Comparison of ENCODE assay signal across 17 cellular contexts in the genomic region with DNA sequence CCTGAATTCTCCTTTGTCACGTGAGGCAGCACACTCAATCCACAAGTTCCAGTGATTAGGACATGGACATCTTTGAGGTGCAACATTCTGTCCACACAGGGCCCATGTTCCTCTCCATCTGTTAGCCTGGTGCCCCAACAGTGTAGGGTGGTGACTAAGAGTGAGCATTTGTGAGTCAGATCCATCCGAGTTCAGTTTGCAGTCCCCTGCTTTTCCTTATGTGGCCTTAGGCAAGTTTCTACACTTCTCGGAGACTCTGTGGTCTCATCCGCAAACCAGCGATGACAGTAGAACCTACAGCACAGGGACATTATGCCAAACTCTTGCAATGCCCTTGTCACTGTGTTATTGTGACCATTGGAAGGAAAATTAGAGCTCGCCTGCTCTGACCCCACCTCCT.
A peak's percentile ranks its signal among the peaks of the same experiment; 100 is the strongest.
DNase-seq lines count a peak whose midpoint lies in the region; ATAC-seq and TF ChIP-seq lines count a peak whose summit lies in the region.
"Had no signal": no experiment of that assay in that cellular context is flagged by ENCODE, and none has a peak within 500 bp of the region (broad histone marks: within the 10 kb centered on the region; RNA-seq: fewer than 3 reads in every experiment).

No MANE protein-coding gene starts in this region.

- no peaks in the 10 kb centered on the region for H4K20me1 ChIP-seq in GM23248 (ENCODE audit: insufficient read depth)
- H4K20me1 ChIP-seq: BLaER1 had no signal

- H3K27ac ChIP-seq in GM23248 (no peak overlapping the region), RWPE2 (ENCODE audit: poor library complexity, severe bottlenecking) (no peak overlapping the region), gastrocnemius medialis (no peak overlapping the region)
- H3K27ac ChIP-seq: BLaER1, KMS-11 had no signal

- H3K9me3 ChIP-seq in GM23248 (ENCODE audit: low read depth): no peaks in the 10 kb centered on the region
- H3K9me3 ChIP-seq in RWPE2 (ENCODE audit: severe bottlenecking): no peaks in the 10 kb centered on the region
- H3K9me3 ChIP-seq in gastrocnemius medialis: no peaks in the 10 kb centered on the region

- H3K4me3 ChIP-seq in GM23248: no peak overlapping the region
- H3K4me3 ChIP-seq in RWPE2 (ENCODE audit: severe bottlenecking): no peak overlapping the region
- no peak overlapping the region for H3K4me3 ChIP-seq in gastrocnemius medialis
- H3K4me3 ChIP-seq: BLaER1, GM23338 had no signal

- no peaks in the 10 kb centered on the region for H3K36me3 ChIP-seq in GM23248 (ENCODE audit: low read depth)
- H3K36me3 ChIP-seq in RWPE2 (ENCODE audit: low read depth): no peaks in the 10 kb centered on the region
- H3K36me3 ChIP-seq in gastrocnemius medialis: no peaks in the 10 kb centered on the region
- H3K36me3 ChIP-seq: BLaER1 had no signal

- H2AFZ ChIP-seq in GM23248: no peak overlapping the region
- H2AFZ ChIP-seq: GM23338 had no signal

- intact Hi-C loops in gastrocnemius medialis (cut with DNase I; ENCODE audit: low total_unique reads): no loop called here

- H3K4me2 ChIP-seq in GM23248 (ENCODE audit: unreplicated experiment): no peak overlapping the region
- H3K4me2 ChIP-seq: BLaER1, GM23338, KMS-11 had no signal

- TF ChIP-seq CTCF in RWPE2 (IDR thresholded peaks at IDR 0.05; ENCODE audit: poor library complexity, severe bottlenecking) (no peak), gastrocnemius medialis (IDR thresholded peaks at IDR 0.05 in 4 of 5, conservative IDR thresholded peaks at IDR 0.05 in 1 of 5) (no peak)

- peak; percentile 38; the same call in 1 of the 3 replicates for ATAC-seq in RWPE2 (ENCODE audit: low read depth)
- ATAC-seq in gastrocnemius medialis: no peak
- no peak for ATAC-seq in GM19328 (IDR thresholded peaks at IDR 0.05; ENCODE audit: unreplicated experiment)
- ATAC-seq: CD8-positive, alpha-beta T cell; GM23338 had no signal

- DNase-seq in Daoy (ENCODE audit: low read depth): peak; percentile 25
- DNase-seq in GM23248: peak; percentile 12
- DNase-seq in M059J (ENCODE audit: low read depth): peak; percentile 23
- DNase-seq in RWPE2 (ENCODE audit: low spot score): no peak
- DNase-seq in midbrain (lab: John Stamatoyannopoulos, UW): no peak
- no peak for DNase-seq in gastrocnemius medialis
- no peak for DNase-seq in DMS53 treated with DMSO at 0.1 percent for 48 hours (lab: John Stamatoyannopoulos, UW; ENCODE audit: unreplicated experiment)
- DNase-seq: 8988T; CD8-positive, alpha-beta T cell; COR-L47; DMS 273 treated with DMSO at 0.1 percent for 48 hours; DMS53; H7 had no signal

- no peaks in the 10 kb centered on the region for H3K9me2 ChIP-seq in GM23248 (ENCODE audit: insufficient read depth)

- no peak overlapping the region for H3K9ac ChIP-seq in GM23248
- H3K9ac ChIP-seq: BLaER1, KMS-11 had no signal

- H3K27me3 ChIP-seq in GM23248 (replicated peaks; ENCODE audit: insufficient read depth) (no peaks in the 10 kb centered on the region; the same call in 1 of the 2 replicates), RWPE2 (ENCODE audit: insufficient read depth, poor library complexity, severe bottlenecking) (peaks cover 96% of the 10 kb centered on the region), gastrocnemius medialis (no peaks in the 10 kb centered on the region)
- H3K27me3 ChIP-seq: BLaER1 had no signal

- no peak for TF ChIP-seq POLR2A in gastrocnemius medialis (IDR thresholded peaks at IDR 0.05)

- H3K79me2 ChIP-seq in GM23248 (ENCODE audit: insufficient read depth): no peaks in the 10 kb centered on the region

- WGBS in GM23248 (ENCODE audit: low coverage in 1 of 2, low lambda C conversion rate in 2 of 2, missing lambda C conversion rate in 2 of 2), 2 experiments: 37 to 44% methylated on average over 6 of the region's 6 CpGs

- H3K4me1 ChIP-seq in GM23248 (ENCODE audit: insufficient read depth) (no peaks in the 10 kb centered on the region), RWPE2 (ENCODE audit: insufficient read depth, poor library complexity, severe bottlenecking) (no peaks in the 10 kb centered on the region), gastrocnemius medialis (no peaks in the 10 kb centered on the region)
- H3K4me1 ChIP-seq: BLaER1 had no signal

- H3F3A ChIP-seq in GM23248 (ENCODE audit: insufficient read depth): no peaks in the 10 kb centered on the region

- in situ Hi-C loops in GM23248 (cut with MboI) (no loop called here), gastrocnemius medialis (cut with MboI; ENCODE audit: low sequenced_read_pairs in 4 of 4) (no loop called here)

Comparison
In these comparisons a context has a peak if more than half of its experiments do, and no peak if none do; other contexts are left out.
1. DNase-seq: peak in Daoy (single experiment), GM23248 (single experiment) and M059J (single experiment); none in RWPE2 (single experiment), midbrain (single experiment), gastrocnemius medialis (0 of 2) and DMS53 treated with DMSO at 0.1 percent for 48 hours (single experiment).